1 cellular context compared by ENCODE assay signal in genomic region chr4:77157859-77158486, GRCh38.
A peak's percentile ranks its signal among the peaks of the same experiment; 100 is the strongest.
TF ChIP-seq lines count a peak whose summit lies in the region.

No MANE protein-coding gene starts in this region.

TF ChIP-seq in HepG2, 621 proteins besides CTCF, POLR2A, EP300 and RAD21 (continued from another document and continues in another):
- TF ChIP-seq, protein P1, sequence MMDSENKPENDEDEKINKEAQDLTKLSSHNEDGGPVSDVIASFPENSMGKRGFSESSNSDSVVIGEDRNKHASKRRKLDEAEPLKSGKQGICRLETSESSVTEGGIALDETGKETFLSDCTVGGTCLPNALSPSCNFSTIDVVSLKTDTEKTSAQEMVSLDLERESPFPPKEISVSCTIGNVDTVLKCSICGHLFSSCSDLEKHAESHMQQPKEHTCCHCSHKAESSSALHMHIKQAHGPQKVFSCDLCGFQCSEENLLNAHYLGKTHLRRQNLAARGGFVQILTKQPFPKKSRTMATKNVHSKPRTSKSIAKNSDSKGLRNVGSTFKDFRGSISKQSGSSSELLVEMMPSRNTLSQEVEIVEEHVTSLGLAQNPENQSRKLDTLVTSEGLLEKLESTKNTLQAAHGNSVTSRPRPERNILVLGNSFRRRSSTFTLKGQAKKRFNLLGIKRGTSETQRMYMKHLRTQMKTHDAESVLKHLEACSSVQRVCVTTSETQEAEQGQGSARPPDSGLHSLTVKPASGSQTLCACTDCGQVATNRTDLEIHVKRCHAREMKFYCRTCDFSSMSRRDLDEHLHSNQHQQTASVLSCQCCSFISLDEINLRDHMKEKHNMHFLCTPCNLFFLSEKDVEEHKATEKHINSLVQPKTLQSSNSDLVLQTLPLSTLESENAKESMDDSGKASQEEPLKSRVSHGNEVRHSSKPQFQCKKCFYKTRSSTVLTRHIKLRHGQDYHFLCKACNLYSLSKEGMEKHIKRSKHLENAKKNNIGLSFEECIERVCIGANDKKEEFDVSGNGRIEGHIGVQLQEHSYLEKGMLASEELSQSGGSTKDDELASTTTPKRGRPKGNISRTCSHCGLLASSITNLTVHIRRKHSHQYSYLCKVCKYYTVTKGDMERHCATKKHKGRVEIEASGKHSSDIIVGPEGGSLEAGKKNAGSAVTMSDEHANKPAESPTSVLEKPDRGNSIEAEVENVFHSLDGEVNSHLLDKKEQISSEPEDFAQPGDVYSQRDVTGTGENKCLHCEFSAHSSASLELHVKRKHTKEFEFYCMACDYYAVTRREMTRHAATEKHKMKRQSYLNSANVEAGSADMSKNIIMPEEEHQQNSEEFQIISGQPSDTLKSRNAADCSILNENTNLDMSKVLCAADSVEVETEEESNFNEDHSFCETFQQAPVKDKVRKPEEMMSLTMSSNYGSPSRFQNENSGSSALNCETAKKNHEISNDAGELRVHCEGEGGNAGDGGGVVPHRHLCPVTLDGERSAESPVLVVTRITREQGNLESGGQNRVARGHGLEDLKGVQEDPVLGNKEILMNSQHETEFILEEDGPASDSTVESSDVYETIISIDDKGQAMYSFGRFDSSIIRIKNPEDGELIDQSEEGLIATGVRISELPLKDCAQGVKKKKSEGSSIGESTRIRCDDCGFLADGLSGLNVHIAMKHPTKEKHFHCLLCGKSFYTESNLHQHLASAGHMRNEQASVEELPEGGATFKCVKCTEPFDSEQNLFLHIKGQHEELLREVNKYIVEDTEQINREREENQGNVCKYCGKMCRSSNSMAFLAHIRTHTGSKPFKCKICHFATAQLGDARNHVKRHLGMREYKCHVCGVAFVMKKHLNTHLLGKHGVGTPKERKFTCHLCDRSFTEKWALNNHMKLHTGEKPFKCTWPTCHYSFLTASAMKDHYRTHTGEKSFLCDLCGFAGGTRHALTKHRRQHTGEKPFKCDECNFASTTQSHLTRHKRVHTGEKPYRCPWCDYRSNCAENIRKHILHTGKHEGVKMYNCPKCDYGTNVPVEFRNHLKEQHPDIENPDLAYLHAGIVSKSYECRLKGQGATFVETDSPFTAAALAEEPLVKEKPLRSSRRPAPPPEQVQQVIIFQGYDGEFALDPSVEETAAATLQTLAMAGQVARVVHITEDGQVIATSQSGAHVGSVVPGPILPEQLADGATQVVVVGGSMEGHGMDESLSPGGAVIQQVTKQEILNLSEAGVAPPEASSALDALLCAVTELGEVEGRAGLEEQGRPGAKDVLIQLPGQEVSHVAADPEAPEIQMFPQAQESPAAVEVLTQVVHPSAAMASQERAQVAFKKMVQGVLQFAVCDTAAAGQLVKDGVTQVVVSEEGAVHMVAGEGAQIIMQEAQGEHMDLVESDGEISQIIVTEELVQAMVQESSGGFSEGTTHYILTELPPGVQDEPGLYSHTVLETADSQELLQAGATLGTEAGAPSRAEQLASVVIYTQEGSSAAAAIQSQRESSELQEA (CRISPR knock-in tag; IDR thresholded peaks at IDR 0.05; ENCODE audit: not compliant biosample characterization): no peak
- TF ChIP-seq SP5 (CRISPR knock-in tag; IDR thresholded peaks at IDR 0.05; ENCODE audit: borderline replicate concordance, low read depth) (peak; percentile 86), RERE (CRISPR knock-in tag; IDR thresholded peaks at IDR 0.05; ENCODE audit: low read depth) (no peak), ZNF441 (CRISPR knock-in tag; IDR thresholded peaks at IDR 0.05; ENCODE audit: borderline replicate concordance) (no peak; the same call in 1 of the 2 replicates), GRHL1 (CRISPR knock-in tag; conservative IDR thresholded peaks at IDR 0.05) (no peak), ZBTB33 (CRISPR knock-in tag; IDR thresholded peaks at IDR 0.05) (no peak), MAZ (IDR thresholded peaks at IDR 0.05; ENCODE audit: borderline replicate concordance, low read depth, low read length) (peak; percentile 71), MAZ (CRISPR knock-in tag; IDR thresholded peaks at IDR 0.05; ENCODE audit: low read depth) (peak; percentile 61), ZNF292 (CRISPR knock-in tag; IDR thresholded peaks at IDR 0.05; ENCODE audit: borderline replicate concordance, low read depth) (peak; percentile 80), GPN1 (CRISPR knock-in tag; IDR thresholded peaks at IDR 0.05; ENCODE audit: borderline replicate concordance) (no peak), TEAD2 (CRISPR knock-in tag; IDR thresholded peaks at IDR 0.05) (no peak), GABPB1 (CRISPR knock-in tag; IDR thresholded peaks at IDR 0.05) (peak; percentile 87), MEIS1 (CRISPR knock-in tag; IDR thresholded peaks at IDR 0.05; ENCODE audit: borderline replicate concordance) (0 out of 2 replicates have a peak, but pooled peaks have one; percentile 24), MAFK (conservative IDR thresholded peaks at IDR 0.05 in 1 of 2, IDR thresholded peaks at IDR 0.05 in 1 of 2; ENCODE audit: low read length in 2 of 2) (no peak), ATF7-NPFF (CRISPR knock-in tag; IDR thresholded peaks at IDR 0.05; ENCODE audit: low read depth) (0 out of 2 replicates have a peak, but pooled peaks have one; percentile 19), ZNF34 (CRISPR knock-in tag; IDR thresholded peaks at IDR 0.05; ENCODE audit: borderline replicate concordance) (no peak), ZNF350 (CRISPR knock-in tag; IDR thresholded peaks at IDR 0.05; ENCODE audit: borderline replicate concordance, low read depth) (peak; percentile 23; the same call in 1 of the 2 replicates), ZNF496 (CRISPR knock-in tag; IDR thresholded peaks at IDR 0.05; ENCODE audit: insufficient replicate concordance) (no peak), MATR3 (CRISPR knock-in tag; IDR thresholded peaks at IDR 0.05) (no peak), ARID3A (IDR thresholded peaks at IDR 0.05; ENCODE audit: low read depth, low read length) (no peak), ZNF263 (CRISPR knock-in tag; IDR thresholded peaks at IDR 0.05) (0 out of 2 replicates have a peak, but pooled peaks have one; percentile 34), KDM4B (CRISPR knock-in tag; IDR thresholded peaks at IDR 0.05) (peak; percentile 63; the same call in 1 of the 2 replicates)
- TF ChIP-seq, protein P2, sequence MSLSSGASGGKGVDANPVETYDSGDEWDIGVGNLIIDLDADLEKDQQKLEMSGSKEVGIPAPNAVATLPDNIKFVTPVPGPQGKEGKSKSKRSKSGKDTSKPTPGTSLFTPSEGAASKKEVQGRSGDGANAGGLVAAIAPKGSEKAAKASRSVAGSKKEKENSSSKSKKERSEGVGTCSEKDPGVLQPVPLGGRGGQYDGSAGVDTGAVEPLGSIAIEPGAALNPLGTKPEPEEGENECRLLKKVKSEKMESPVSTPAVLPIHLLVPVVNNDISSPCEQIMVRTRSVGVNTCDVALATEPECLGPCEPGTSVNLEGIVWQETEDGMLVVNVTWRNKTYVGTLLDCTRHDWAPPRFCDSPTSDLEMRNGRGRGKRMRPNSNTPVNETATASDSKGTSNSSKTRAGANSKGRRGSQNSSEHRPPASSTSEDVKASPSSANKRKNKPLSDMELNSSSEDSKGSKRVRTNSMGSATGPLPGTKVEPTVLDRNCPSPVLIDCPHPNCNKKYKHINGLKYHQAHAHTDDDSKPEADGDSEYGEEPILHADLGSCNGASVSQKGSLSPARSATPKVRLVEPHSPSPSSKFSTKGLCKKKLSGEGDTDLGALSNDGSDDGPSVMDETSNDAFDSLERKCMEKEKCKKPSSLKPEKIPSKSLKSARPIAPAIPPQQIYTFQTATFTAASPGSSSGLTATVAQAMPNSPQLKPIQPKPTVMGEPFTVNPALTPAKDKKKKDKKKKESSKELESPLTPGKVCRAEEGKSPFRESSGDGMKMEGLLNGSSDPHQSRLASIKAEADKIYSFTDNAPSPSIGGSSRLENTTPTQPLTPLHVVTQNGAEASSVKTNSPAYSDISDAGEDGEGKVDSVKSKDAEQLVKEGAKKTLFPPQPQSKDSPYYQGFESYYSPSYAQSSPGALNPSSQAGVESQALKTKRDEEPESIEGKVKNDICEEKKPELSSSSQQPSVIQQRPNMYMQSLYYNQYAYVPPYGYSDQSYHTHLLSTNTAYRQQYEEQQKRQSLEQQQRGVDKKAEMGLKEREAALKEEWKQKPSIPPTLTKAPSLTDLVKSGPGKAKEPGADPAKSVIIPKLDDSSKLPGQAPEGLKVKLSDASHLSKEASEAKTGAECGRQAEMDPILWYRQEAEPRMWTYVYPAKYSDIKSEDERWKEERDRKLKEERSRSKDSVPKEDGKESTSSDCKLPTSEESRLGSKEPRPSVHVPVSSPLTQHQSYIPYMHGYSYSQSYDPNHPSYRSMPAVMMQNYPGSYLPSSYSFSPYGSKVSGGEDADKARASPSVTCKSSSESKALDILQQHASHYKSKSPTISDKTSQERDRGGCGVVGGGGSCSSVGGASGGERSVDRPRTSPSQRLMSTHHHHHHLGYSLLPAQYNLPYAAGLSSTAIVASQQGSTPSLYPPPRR (CRISPR knock-in tag; IDR thresholded peaks at IDR 0.05; ENCODE audit: borderline replicate concordance): no peak; the same call in 1 of the 2 replicates
- TF ChIP-seq, protein P3, sequence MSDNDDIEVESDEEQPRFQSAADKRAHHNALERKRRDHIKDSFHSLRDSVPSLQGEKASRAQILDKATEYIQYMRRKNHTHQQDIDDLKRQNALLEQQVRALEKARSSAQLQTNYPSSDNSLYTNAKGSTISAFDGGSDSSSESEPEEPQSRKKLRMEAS (IDR thresholded peaks at IDR 0.05): peak; percentile 41
- TF ChIP-seq, protein P4, sequence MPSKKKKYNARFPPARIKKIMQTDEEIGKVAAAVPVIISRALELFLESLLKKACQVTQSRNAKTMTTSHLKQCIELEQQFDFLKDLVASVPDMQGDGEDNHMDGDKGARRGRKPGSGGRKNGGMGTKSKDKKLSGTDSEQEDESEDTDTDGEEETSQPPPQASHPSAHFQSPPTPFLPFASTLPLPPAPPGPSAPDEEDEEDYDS (CRISPR knock-in tag; IDR thresholded peaks at IDR 0.05): peak; percentile 41; the same call in 1 of the 2 replicates
- TF ChIP-seq, protein P5, sequence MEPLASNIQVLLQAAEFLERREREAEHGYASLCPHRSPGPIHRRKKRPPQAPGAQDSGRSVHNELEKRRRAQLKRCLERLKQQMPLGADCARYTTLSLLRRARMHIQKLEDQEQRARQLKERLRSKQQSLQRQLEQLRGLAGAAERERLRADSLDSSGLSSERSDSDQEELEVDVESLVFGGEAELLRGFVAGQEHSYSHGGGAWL (CRISPR knock-in tag; IDR thresholded peaks at IDR 0.05): no peak
